In the genomic region with DNA sequence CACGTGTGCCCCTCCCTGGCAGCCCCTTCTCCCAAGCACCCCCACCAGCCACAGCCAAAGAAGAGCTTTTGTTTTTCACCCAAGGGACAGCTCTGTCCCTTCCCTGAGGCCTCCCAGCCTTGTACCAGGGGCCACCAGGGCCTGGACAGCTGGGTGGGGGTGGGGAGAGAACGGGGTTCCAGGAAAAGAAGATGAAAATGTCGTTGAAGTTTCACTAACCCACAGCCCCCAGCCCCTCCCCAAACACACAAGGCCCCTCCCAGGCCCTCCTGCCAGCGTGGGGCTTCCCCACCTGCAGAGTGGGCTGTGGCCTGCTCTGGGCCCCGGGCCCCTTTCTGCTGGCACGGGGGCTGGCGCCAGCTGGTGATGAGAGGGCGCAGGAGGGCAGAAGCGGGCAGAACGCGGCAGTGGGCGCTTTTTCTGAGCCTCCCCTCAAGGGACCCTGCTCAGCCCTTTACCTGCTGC, we compare ENCODE assay signal across 1 cellular context.
TF ChIP-seq lines count a peak whose summit lies in the region.

No MANE protein-coding gene starts in this region.

TF ChIP-seq in H1, 55 proteins besides CTCF, POLR2A, EP300 and RAD21:
- TF ChIP-seq POLR2AphosphoS5 (IDR thresholded peaks at IDR 0.05; ENCODE audit: low read depth, low read length) = no peak
- no peak for TF ChIP-seq CEBPB (IDR thresholded peaks at IDR 0.05; ENCODE audit: low read depth, low read length)
- TF ChIP-seq ASH2L (IDR thresholded peaks at IDR 0.05; ENCODE audit: low read length) = no peak
- no peak for TF ChIP-seq TEAD4 (IDR thresholded peaks at IDR 0.05; ENCODE audit: low read depth, low read length)
- TF ChIP-seq, protein P1, sequence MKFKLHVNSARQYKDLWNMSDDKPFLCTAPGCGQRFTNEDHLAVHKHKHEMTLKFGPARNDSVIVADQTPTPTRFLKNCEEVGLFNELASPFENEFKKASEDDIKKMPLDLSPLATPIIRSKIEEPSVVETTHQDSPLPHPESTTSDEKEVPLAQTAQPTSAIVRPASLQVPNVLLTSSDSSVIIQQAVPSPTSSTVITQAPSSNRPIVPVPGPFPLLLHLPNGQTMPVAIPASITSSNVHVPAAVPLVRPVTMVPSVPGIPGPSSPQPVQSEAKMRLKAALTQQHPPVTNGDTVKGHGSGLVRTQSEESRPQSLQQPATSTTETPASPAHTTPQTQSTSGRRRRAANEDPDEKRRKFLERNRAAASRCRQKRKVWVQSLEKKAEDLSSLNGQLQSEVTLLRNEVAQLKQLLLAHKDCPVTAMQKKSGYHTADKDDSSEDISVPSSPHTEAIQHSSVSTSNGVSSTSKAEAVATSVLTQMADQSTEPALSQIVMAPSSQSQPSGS (IDR thresholded peaks at IDR 0.05; ENCODE audit: low read length) = no peak
- no peak for TF ChIP-seq NRF1 (IDR thresholded peaks at IDR 0.05; ENCODE audit: low read depth, low read length)
- TF ChIP-seq, protein P2, sequence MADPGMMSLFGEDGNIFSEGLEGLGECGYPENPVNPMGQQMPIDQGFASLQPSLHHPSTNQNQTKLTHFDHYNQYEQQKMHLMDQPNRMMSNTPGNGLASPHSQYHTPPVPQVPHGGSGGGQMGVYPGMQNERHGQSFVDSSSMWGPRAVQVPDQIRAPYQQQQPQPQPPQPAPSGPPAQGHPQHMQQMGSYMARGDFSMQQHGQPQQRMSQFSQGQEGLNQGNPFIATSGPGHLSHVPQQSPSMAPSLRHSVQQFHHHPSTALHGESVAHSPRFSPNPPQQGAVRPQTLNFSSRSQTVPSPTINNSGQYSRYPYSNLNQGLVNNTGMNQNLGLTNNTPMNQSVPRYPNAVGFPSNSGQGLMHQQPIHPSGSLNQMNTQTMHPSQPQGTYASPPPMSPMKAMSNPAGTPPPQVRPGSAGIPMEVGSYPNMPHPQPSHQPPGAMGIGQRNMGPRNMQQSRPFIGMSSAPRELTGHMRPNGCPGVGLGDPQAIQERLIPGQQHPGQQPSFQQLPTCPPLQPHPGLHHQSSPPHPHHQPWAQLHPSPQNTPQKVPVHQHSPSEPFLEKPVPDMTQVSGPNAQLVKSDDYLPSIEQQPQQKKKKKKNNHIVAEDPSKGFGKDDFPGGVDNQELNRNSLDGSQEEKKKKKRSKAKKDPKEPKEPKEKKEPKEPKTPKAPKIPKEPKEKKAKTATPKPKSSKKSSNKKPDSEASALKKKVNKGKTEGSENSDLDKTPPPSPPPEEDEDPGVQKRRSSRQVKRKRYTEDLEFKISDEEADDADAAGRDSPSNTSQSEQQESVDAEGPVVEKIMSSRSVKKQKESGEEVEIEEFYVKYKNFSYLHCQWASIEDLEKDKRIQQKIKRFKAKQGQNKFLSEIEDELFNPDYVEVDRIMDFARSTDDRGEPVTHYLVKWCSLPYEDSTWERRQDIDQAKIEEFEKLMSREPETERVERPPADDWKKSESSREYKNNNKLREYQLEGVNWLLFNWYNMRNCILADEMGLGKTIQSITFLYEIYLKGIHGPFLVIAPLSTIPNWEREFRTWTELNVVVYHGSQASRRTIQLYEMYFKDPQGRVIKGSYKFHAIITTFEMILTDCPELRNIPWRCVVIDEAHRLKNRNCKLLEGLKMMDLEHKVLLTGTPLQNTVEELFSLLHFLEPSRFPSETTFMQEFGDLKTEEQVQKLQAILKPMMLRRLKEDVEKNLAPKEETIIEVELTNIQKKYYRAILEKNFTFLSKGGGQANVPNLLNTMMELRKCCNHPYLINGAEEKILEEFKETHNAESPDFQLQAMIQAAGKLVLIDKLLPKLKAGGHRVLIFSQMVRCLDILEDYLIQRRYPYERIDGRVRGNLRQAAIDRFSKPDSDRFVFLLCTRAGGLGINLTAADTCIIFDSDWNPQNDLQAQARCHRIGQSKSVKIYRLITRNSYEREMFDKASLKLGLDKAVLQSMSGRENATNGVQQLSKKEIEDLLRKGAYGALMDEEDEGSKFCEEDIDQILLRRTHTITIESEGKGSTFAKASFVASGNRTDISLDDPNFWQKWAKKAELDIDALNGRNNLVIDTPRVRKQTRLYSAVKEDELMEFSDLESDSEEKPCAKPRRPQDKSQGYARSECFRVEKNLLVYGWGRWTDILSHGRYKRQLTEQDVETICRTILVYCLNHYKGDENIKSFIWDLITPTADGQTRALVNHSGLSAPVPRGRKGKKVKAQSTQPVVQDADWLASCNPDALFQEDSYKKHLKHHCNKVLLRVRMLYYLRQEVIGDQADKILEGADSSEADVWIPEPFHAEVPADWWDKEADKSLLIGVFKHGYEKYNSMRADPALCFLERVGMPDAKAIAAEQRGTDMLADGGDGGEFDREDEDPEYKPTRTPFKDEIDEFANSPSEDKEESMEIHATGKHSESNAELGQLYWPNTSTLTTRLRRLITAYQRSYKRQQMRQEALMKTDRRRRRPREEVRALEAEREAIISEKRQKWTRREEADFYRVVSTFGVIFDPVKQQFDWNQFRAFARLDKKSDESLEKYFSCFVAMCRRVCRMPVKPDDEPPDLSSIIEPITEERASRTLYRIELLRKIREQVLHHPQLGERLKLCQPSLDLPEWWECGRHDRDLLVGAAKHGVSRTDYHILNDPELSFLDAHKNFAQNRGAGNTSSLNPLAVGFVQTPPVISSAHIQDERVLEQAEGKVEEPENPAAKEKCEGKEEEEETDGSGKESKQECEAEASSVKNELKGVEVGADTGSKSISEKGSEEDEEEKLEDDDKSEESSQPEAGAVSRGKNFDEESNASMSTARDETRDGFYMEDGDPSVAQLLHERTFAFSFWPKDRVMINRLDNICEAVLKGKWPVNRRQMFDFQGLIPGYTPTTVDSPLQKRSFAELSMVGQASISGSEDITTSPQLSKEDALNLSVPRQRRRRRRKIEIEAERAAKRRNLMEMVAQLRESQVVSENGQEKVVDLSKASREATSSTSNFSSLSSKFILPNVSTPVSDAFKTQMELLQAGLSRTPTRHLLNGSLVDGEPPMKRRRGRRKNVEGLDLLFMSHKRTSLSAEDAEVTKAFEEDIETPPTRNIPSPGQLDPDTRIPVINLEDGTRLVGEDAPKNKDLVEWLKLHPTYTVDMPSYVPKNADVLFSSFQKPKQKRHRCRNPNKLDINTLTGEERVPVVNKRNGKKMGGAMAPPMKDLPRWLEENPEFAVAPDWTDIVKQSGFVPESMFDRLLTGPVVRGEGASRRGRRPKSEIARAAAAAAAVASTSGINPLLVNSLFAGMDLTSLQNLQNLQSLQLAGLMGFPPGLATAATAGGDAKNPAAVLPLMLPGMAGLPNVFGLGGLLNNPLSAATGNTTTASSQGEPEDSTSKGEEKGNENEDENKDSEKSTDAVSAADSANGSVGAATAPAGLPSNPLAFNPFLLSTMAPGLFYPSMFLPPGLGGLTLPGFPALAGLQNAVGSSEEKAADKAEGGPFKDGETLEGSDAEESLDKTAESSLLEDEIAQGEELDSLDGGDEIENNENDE (IDR thresholded peaks at IDR 0.05; ENCODE audit: insufficient replicate concordance, low read length) = no peak
- no peak for TF ChIP-seq BRCA1 (IDR thresholded peaks at IDR 0.05; ENCODE audit: low read depth, low read length)
TF ChIP-seq in H1: peak in this region for 0.
